In genomic region chr10:2245580-2245979, GRCh38 we compare ENCODE assay signal across 25 cellular contexts.
"Had no signal": no experiment of that assay in that cellular context is flagged by ENCODE, and none has a peak within 500 bp of the region (broad histone marks: within the 10 kb centered on the region; RNA-seq: fewer than 3 reads in every experiment).

No MANE protein-coding gene starts in this region.

- FAIRE-seq: endometrium, frontal cortex, islet of Langerhans, keratinocyte had no signal

- H3K27me3 Mint-ChIP-seq: dendritic cell treated with granulocyte-macrophage colony-stimulating factor and Interleukin-4, amounts not matched to agents 40 ng/mL and 50 ng/mL, for 4 days; effector memory CD8-positive, alpha-beta T cell had no signal

- H3K9me3 Mint-ChIP-seq: endodermal cell, mesothelial cell of epicardium had no signal

- H3K4me1 Mint-ChIP-seq: endodermal cell, mesothelial cell of epicardium, naive B cell had no signal

- H3K36me3 Mint-ChIP-seq: mesothelial cell of epicardium, naive B cell had no signal

- H3K36me3 ChIP-seq: colonic mucosa, esophagus muscularis mucosa, gastroesophageal sphincter, heart right ventricle, left lung, lower lobe of right lung had no signal

- H3K9me3 ChIP-seq: colonic mucosa, esophagus muscularis mucosa, gastroesophageal sphincter, lower lobe of right lung had no signal

- H3K27ac ChIP-seq: colonic mucosa, esophagus muscularis mucosa, foreskin keratinocyte, gastroesophageal sphincter, heart right ventricle, left lung, lower lobe of right lung had no signal

- ATAC-seq: effector memory CD8-positive, alpha-beta T cell; foreskin keratinocyte; gastroesophageal sphincter; heart right ventricle; left cardiac atrium; left lung; left ventricle myocardium superior; lower lobe of right lung; mucosa of descending colon had no signal

- H3K4me3 Mint-ChIP-seq: dendritic cell treated with granulocyte-macrophage colony-stimulating factor and Interleukin-4, amounts not matched to agents 40 ng/mL and 50 ng/mL, for 4 days; effector memory CD8-positive, alpha-beta T cell; endodermal cell; mesothelial cell of epicardium; naive B cell had no signal

- H3K27me3 ChIP-seq: colonic mucosa, foreskin keratinocyte, heart right ventricle, left lung had no signal

- DNase-seq: colonic mucosa; cortex of kidney; effector CD8-positive, alpha-beta T cell; effector memory CD8-positive, alpha-beta T cell; endodermal cell; foreskin keratinocyte; glutamatergic neuron; head of caudate nucleus; heart right ventricle; hippocampal formation; left cardiac atrium; left lung; left ventricle myocardium superior; lower lobe of right lung; mesenchymal stem cell; mucosa of descending colon; naive B cell had no signal

- H3K27ac Mint-ChIP-seq: dendritic cell treated with granulocyte-macrophage colony-stimulating factor and Interleukin-4, amounts not matched to agents 40 ng/mL and 50 ng/mL, for 4 days; effector memory CD8-positive, alpha-beta T cell; endodermal cell; mesothelial cell of epicardium; naive B cell had no signal

- H3K4me3 ChIP-seq: colonic mucosa, esophagus muscularis mucosa, gastroesophageal sphincter, heart right ventricle, left lung, lower lobe of right lung, mucosa of descending colon had no signal

- H3K4me1 ChIP-seq: colonic mucosa, esophagus muscularis mucosa, foreskin keratinocyte, gastroesophageal sphincter, heart right ventricle, left lung, lower lobe of right lung had no signal
